In the genomic region with DNA sequence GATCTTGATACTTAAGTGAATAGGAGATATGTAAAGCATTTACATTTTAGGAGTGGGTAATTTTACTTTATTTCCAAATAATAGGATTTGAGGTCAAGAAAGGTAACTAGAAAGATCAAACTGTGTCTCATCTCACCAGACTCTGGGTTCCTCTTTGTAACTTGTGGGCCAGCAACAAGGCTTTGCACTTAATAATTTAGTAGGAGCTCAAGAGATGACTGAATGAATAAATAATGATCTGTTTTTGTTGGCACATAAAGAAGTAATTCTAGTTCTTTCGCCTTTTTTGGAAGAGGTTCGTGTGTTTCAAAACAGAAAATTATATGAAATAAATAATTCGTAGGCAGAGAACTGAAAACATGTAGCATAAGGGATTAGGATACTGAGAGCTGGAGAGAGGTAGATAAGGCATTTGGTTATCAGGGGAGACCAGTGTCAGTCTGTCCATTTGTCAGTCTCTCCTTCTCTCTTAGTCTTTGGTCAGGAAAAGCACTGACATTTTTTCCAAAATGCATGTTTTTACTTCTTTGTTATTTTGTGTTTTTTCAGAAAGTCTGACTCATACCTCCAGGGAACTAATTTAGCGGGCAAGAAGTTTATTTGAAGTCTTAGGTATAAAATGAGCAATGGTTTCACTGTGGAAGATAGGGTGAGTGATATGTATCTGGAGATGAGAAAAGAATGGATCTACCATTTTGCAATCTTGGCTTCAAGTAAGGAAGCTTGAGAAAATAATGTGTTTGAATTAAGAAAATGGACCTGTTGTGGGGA, we compare ENCODE assay signal across 16 cellular contexts.
DNase-seq lines count a peak whose midpoint lies in the region; ATAC-seq, FAIRE-seq and TF ChIP-seq lines count a peak whose summit lies in the region.
"Had no signal": no experiment of that assay in that cellular context is flagged by ENCODE, and none has a peak within 500 bp of the region (broad histone marks: within the 10 kb centered on the region; RNA-seq: fewer than 3 reads in every experiment).

No MANE protein-coding gene starts in this region.

- intact Hi-C loops in transverse colon (cut with DNase I; ENCODE audit: low total_unique reads) = no loop called here
- intact Hi-C loops in sigmoid colon (cut with DNase I) = no loop called here
- intact Hi-C loops in kidney (cut with DNase I) = no loop called here

- no peaks in the 10 kb centered on the region for H3K9me3 ChIP-seq in transverse colon
- H3K9me3 ChIP-seq in sigmoid colon = no peaks in the 10 kb centered on the region
- H3K9me3 ChIP-seq in kidney (ENCODE audit: control insufficient read depth in 1 of 2, low read length in 2 of 2) = no peaks in the 10 kb centered on the region
- H3K9me3 ChIP-seq: colonic mucosa, esophagus muscularis mucosa, SJCRH30 had no signal

- H3K4me3 ChIP-seq in astrocyte of the cerebellum (ENCODE audit: low read depth, low read length) = no peak overlapping the region
- no peak overlapping the region for H3K4me3 ChIP-seq in transverse colon
- H3K4me3 ChIP-seq in sigmoid colon = no peak overlapping the region
- H3K4me3 ChIP-seq in kidney (ENCODE audit: low read length in 2 of 2) = no peak overlapping the region
- H3K4me3 ChIP-seq: colonic mucosa, esophagus muscularis mucosa, SJCRH30 had no signal

- TF ChIP-seq POLR2A in transverse colon (IDR thresholded peaks at IDR 0.05) = no peak
- no peak for TF ChIP-seq POLR2A in sigmoid colon (IDR thresholded peaks at IDR 0.05)

- TF ChIP-seq CTCF in astrocyte of the cerebellum (IDR thresholded peaks at IDR 0.05; ENCODE audit: low read depth, low read length, missing control alignments) (no peak), foreskin keratinocyte (conservative IDR thresholded peaks at IDR 0.05) (no peak), transverse colon (IDR thresholded peaks at IDR 0.05) (no peak), sigmoid colon (IDR thresholded peaks at IDR 0.05) (no peak), kidney (IDR thresholded peaks at IDR 0.05; ENCODE audit: borderline replicate concordance, extremely low read depth, insufficient read depth) (no peak)

- no peak overlapping the region for H3K9ac ChIP-seq in kidney (ENCODE audit: low read length in 2 of 2)

- H3K4me1 ChIP-seq in foreskin keratinocyte (peaks cover 4% of the 10 kb centered on the region), transverse colon (no peaks in the 10 kb centered on the region), sigmoid colon (no peaks in the 10 kb centered on the region), kidney (ENCODE audit: control insufficient read depth in 1 of 2, insufficient read depth in 1 of 2, low read depth in 1 of 2, low read length in 2 of 2) (no peaks in the 10 kb centered on the region)
- H3K4me1 ChIP-seq: colonic mucosa, esophagus muscularis mucosa had no signal

- no peak for FAIRE-seq in kidney (lab: Jason Lieb, UNC)

- peak; percentile 63 for ATAC-seq in foreskin keratinocyte
- ATAC-seq: activated T-cell treated with anti-CD3 and anti-CD28 coated beads, Interleukin-2, amount 50 U/mL, for 72 hours; naive thymus-derived CD8-positive, alpha-beta T cell had no signal

- H3K27ac ChIP-seq in foreskin keratinocyte (no peak overlapping the region), transverse colon (no peak overlapping the region), sigmoid colon (no peak overlapping the region), kidney (ENCODE audit: low read depth in 2 of 2, low read length in 2 of 2) (no peak overlapping the region)
- H3K27ac ChIP-seq: colonic mucosa, esophagus muscularis mucosa, SJCRH30 had no signal

- H3K36me3 ChIP-seq in transverse colon (no peaks in the 10 kb centered on the region), sigmoid colon (no peaks in the 10 kb centered on the region), kidney (ENCODE audit: control insufficient read depth in 1 of 2, insufficient read depth in 2 of 2, low read length in 2 of 2) (no peaks in the 10 kb centered on the region)
- H3K36me3 ChIP-seq: colonic mucosa, esophagus muscularis mucosa, SJCRH30 had no signal

- TF ChIP-seq EP300 in transverse colon (IDR thresholded peaks at IDR 0.05; ENCODE audit: low read depth) (no peak), sigmoid colon (IDR thresholded peaks at IDR 0.05) (no peak)

- DNase-seq in CD1c-positive myeloid dendritic cell (ENCODE audit: extremely low spot score) (peak; percentile 54), M059J (ENCODE audit: low read depth) (peak; percentile 39), astrocyte of the cerebellum (ENCODE audit: low read depth) (peak; percentile 29), foreskin keratinocyte (peak in 1 of 2 donors; percentile 18), NCI-H510A (lab: John Stamatoyannopoulos, UW) (no peak), transverse colon (no peak), sigmoid colon (no peak), kidney (no peak)
- DNase-seq: activated CD4-positive, alpha-beta T cell treated with anti-CD3 and anti-CD28 coated beads, Interleukin-2, amount 50 U/mL, for 48 hours; activated T-cell treated with anti-CD3 and anti-CD28 coated beads, Interleukin-2, amount 50 U/mL, for 72 hours; Calu3; colonic mucosa; naive thymus-derived CD8-positive, alpha-beta T cell; SJCRH30; T1000 had no signal

- WGBS in transverse colon (ENCODE audit: low coverage in 1 of 2), 2 donors = 42 to 55% methylated on average over 4 of the region's 4 CpGs
- 55 to 60% methylated on average over 4 of the region's 4 CpGs for WGBS in sigmoid colon, 2 donors

- H3K27me3 ChIP-seq in foreskin keratinocyte (no peaks in the 10 kb centered on the region), transverse colon (no peaks in the 10 kb centered on the region), sigmoid colon (no peaks in the 10 kb centered on the region)
- H3K27me3 ChIP-seq: colonic mucosa, SJCRH30 had no signal

- in situ Hi-C loops in astrocyte of the cerebellum (cut with HindIII; ENCODE audit: low sequenced_read_pairs) = no loop called here
- in situ Hi-C loops in transverse colon (cut with MboI; ENCODE audit: low pct_ligation_motif_present in 1 of 4, low pct_unique_long_range_greater_than_20kb in 1 of 4, low sequenced_read_pairs in 3 of 4) = no loop called here

Comparison
In these comparisons a context has a peak if more than half of its experiments do, and no peak if none do; other contexts are left out.
1. DNase-seq: peak in CD1c-positive myeloid dendritic cell (single experiment), M059J (single experiment) and astrocyte of the cerebellum (single experiment); none in NCI-H510A (single experiment), transverse colon (single experiment), sigmoid colon (single experiment) and kidney (single experiment).